Comparison of ENCODE assay signal across 1 cellular context in genomic region chr21:33915368-33916199, GRCh38.
A peak's percentile ranks its signal among the peaks of the same experiment; 100 is the strongest.
TF ChIP-seq lines count a peak whose summit lies in the region.

TSS of gene ATP5PO (minus strand) at chr21:33915804. CDS start at chr21:33915763, 41 bp downstream.

TF ChIP-seq in WTC11, 78 proteins besides CTCF, POLR2A, EP300 and RAD21 (continued from another document):
- TF ChIP-seq, protein P1, sequence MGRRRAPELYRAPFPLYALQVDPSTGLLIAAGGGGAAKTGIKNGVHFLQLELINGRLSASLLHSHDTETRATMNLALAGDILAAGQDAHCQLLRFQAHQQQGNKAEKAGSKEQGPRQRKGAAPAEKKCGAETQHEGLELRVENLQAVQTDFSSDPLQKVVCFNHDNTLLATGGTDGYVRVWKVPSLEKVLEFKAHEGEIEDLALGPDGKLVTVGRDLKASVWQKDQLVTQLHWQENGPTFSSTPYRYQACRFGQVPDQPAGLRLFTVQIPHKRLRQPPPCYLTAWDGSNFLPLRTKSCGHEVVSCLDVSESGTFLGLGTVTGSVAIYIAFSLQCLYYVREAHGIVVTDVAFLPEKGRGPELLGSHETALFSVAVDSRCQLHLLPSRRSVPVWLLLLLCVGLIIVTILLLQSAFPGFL (CRISPR knock-in tag; IDR thresholded peaks at IDR 0.05; ENCODE audit: borderline replicate concordance) = no peak
- TF ChIP-seq, protein P2, sequence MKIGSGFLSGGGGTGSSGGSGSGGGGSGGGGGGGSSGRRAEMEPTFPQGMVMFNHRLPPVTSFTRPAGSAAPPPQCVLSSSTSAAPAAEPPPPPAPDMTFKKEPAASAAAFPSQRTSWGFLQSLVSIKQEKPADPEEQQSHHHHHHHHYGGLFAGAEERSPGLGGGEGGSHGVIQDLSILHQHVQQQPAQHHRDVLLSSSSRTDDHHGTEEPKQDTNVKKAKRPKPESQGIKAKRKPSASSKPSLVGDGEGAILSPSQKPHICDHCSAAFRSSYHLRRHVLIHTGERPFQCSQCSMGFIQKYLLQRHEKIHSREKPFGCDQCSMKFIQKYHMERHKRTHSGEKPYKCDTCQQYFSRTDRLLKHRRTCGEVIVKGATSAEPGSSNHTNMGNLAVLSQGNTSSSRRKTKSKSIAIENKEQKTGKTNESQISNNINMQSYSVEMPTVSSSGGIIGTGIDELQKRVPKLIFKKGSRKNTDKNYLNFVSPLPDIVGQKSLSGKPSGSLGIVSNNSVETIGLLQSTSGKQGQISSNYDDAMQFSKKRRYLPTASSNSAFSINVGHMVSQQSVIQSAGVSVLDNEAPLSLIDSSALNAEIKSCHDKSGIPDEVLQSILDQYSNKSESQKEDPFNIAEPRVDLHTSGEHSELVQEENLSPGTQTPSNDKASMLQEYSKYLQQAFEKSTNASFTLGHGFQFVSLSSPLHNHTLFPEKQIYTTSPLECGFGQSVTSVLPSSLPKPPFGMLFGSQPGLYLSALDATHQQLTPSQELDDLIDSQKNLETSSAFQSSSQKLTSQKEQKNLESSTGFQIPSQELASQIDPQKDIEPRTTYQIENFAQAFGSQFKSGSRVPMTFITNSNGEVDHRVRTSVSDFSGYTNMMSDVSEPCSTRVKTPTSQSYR (CRISPR knock-in tag; IDR thresholded peaks at IDR 0.05) = peak; percentile 49; the same call in 1 of the 2 replicates
- TF ChIP-seq, protein P3, sequence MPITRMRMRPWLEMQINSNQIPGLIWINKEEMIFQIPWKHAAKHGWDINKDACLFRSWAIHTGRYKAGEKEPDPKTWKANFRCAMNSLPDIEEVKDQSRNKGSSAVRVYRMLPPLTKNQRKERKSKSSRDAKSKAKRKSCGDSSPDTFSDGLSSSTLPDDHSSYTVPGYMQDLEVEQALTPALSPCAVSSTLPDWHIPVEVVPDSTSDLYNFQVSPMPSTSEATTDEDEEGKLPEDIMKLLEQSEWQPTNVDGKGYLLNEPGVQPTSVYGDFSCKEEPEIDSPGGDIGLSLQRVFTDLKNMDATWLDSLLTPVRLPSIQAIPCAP (CRISPR knock-in tag; IDR thresholded peaks at IDR 0.05) = no peak
- no peak for TF ChIP-seq ZNF317 (CRISPR knock-in tag; IDR thresholded peaks at IDR 0.05; ENCODE audit: borderline replicate concordance, low read depth)
- peak; percentile 25; the same call in 1 of the 2 replicates for TF ChIP-seq FOXP1 (CRISPR knock-in tag; IDR thresholded peaks at IDR 0.05; ENCODE audit: borderline replicate concordance)
- TF ChIP-seq KAT7 (CRISPR knock-in tag; IDR thresholded peaks at IDR 0.05; ENCODE audit: borderline replicate concordance) = peak; percentile 83; the same call in 1 of the 2 replicates
